Comparison of ENCODE assay signal across 8 cellular contexts in the genomic region with DNA sequence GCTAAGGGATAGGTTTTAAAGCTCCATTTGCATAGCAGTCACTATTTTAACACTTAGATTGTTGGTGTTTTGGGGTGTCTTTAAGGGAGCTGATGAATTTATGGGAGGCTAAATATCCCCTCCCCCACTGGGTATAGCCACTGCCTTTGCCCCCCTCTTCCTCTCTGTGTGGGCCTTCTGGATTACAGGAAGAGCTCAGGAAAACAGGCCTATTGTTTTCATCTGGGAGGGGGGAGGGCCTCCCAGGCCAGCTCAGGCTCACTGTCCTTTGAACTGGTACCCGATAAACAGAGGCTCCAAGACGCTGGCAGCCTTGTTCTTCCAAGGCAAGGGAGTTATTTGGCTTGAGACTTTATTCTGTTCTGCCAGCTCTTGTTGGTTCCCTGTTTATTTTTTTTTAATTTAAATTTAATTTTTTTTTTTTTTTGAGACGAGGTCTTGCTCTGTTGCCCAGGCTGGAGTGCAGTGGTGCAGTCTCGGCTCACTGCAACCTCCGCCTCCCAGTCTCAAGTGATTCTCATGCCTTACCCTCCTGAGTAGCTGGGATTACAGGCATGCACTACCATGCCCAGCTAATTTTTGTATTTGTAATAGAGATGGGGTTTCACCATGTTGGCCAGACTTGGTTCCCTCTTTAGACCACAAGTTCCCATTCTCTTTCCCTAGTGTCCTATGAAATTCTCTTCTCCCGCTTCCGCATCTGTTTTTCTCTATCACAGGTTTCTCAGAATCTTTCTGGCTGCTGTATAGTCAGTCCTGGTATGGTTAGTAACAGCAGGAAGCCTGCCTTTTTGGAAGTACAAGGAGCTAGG. TPM values are rescaled to one million over a fixed set of nuclear protein-coding genes. Genes with fewer than 3 reads are reported as not detected.
DNase-seq lines count a peak whose midpoint lies in the region; ATAC-seq, FAIRE-seq and TF ChIP-seq lines count a peak whose summit lies in the region.

No MANE protein-coding gene starts in this region.

- H3K4me3 ChIP-seq in NT2/D1 (ENCODE audit: insufficient read length, low read depth), result no peak overlapping the region
- H3K4me3 ChIP-seq in testis, result no peak overlapping the region

- POLR2A ChIA-PET in activated CD8-positive, alpha-beta T cell treated with anti-CD3 and anti-CD28 coated beads for 36 hours (lab: Charles Lee), result no interaction called here

- no peak overlapping the region for H3K4me3 Mint-ChIP-seq in activated CD8-positive, alpha-beta T cell treated with anti-CD3 and anti-CD28 coated beads for 36 hours

- TF ChIP-seq POLR2A in testis (IDR thresholded peaks at IDR 0.05) (no peak), H54 (IDR thresholded peaks at IDR 0.05; ENCODE audit: low read depth, low read length) (no peak)

- peak; percentile 49 for DNase-seq in NT2/D1 (ENCODE audit: low read depth, low spot score)
- DNase-seq in epithelial cell of prostate (ENCODE audit: low read depth, low spot score), result no peak
- peak; percentile 83 to 85 for DNase-seq in lung microvascular endothelial cell (ENCODE audit: low read depth in 2 of 2)
- peak; percentile 77 for DNase-seq in testis
- no peak for DNase-seq in SHP77 treated with DMSO at 0.1 percent for 48 hours (lab: John Stamatoyannopoulos, UW)
- DNase-seq in H54 (ENCODE audit: insufficient read length, low spot score), result no peak
- no peak for DNase-seq in activated CD8-positive, alpha-beta T cell treated with anti-CD3 and anti-CD28 coated beads for 36 hours

- peak overlapping the region; percentile 32 for H3K9ac ChIP-seq in NT2/D1 (ENCODE audit: insufficient read length, low read depth)

- TF ChIP-seq CTCF in testis (IDR thresholded peaks at IDR 0.05), result no peak
- TF ChIP-seq CTCF in activated CD8-positive, alpha-beta T cell treated with anti-CD3 and anti-CD28 coated beads for 36 hours (IDR thresholded peaks at IDR 0.05), result no peak

- H3K36me3 Mint-ChIP-seq in activated CD8-positive, alpha-beta T cell treated with anti-CD3 and anti-CD28 coated beads for 36 hours (ENCODE audit: low read depth), result peaks cover 8% of the 10 kb centered on the region

- no peaks in the 10 kb centered on the region for H3K9me3 ChIP-seq in NT2/D1 (ENCODE audit: insufficient read depth, low read length)
- no peaks in the 10 kb centered on the region for H3K9me3 ChIP-seq in testis

- H3K27me3 ChIP-seq in NT2/D1 (ENCODE audit: insufficient read depth, insufficient read length) (no peaks in the 10 kb centered on the region), testis (no peaks in the 10 kb centered on the region)

- intact Hi-C loops in testis (cut with DNase I; ENCODE audit: low total_unique reads), result no loop called here
- intact Hi-C loops in activated CD8-positive, alpha-beta T cell treated with anti-CD3 and anti-CD28 coated beads for 36 hours (cut with micrococcal nuclease), result no loop called here

- H3K27ac ChIP-seq in epithelial cell of prostate (peak overlapping the region; percentile 100), testis (peak overlapping the region; percentile 59 to 75)

- H3K4me1 Mint-ChIP-seq in activated CD8-positive, alpha-beta T cell treated with anti-CD3 and anti-CD28 coated beads for 36 hours (ENCODE audit: low read depth), result peaks cover 10% of the 10 kb centered on the region

- H3K4me1 ChIP-seq in NT2/D1 (ENCODE audit: insufficient read depth, insufficient read length) (peaks cover 23% of the 10 kb centered on the region), testis (peaks cover 40% of the 10 kb centered on the region)

- no peak for FAIRE-seq in H54 (lab: Jason Lieb, UNC)

- CTCF ChIA-PET in activated CD8-positive, alpha-beta T cell treated with anti-CD3 and anti-CD28 coated beads for 36 hours (lab: Charles Lee), result no interaction called here

- 54 to 62% methylated on average over 7 of the region's 7 CpGs for WGBS in testis, 2 donors

- no peak for ATAC-seq in HG03196 (IDR thresholded peaks at IDR 0.05; ENCODE audit: unreplicated experiment)
- no peak for ATAC-seq in activated CD8-positive, alpha-beta T cell treated with anti-CD3 and anti-CD28 coated beads for 36 hours

- no peaks in the 10 kb centered on the region for H3K9me3 Mint-ChIP-seq in activated CD8-positive, alpha-beta T cell treated with anti-CD3 and anti-CD28 coated beads for 36 hours

- peaks cover 12% of the 10 kb centered on the region for H3K36me3 ChIP-seq in NT2/D1 (ENCODE audit: insufficient read depth, insufficient read length, low read length)
- H3K36me3 ChIP-seq in testis (ENCODE audit: low read depth, missing control alignments), result no peaks in the 10 kb centered on the region

- no peak overlapping the region for H3K27ac Mint-ChIP-seq in activated CD8-positive, alpha-beta T cell treated with anti-CD3 and anti-CD28 coated beads for 36 hours

- H3K27me3 Mint-ChIP-seq in activated CD8-positive, alpha-beta T cell treated with anti-CD3 and anti-CD28 coated beads for 36 hours, result no peaks in the 10 kb centered on the region

RNA-seq across cellular contexts. Expression of a gene that starts 25.1 kb away (rescaled TPM):
- 17.9 and 26.0 TPM in 2 replicates for total RNA-seq in lung microvascular endothelial cell
- total RNA-seq in testis, result 100 to 1,000 TPM; 135 to 142 TPM
- polyA plus RNA-seq in testis (ENCODE audit: insufficient read depth, low read depth, low replicate concordance), result 77.4 TPM
- total RNA-seq in activated CD8-positive, alpha-beta T cell treated with anti-CD3 and anti-CD28 coated beads for 36 hours, result 10 to 100 TPM; 50.8 to 51.5 TPM

RNA-seq across cellular contexts. Expression of a gene that starts 41.1 kb away (rescaled TPM):
- total RNA-seq in lung microvascular endothelial cell, result 0.44 and 1.6 TPM in 2 replicates
- 1 to 10 TPM; 2.8 to 4.1 TPM for total RNA-seq in testis
- polyA plus RNA-seq in testis (ENCODE audit: insufficient read depth, low read depth, low replicate concordance), result 1.5 TPM
- total RNA-seq in activated CD8-positive, alpha-beta T cell treated with anti-CD3 and anti-CD28 coated beads for 36 hours, result 1 to 10 TPM; 3.0 to 3.6 TPM

RNA-seq across cellular contexts. Expression of a gene that starts 44.6 kb away (rescaled TPM):
- 0.65 and 1.4 TPM in 2 replicates for total RNA-seq in lung microvascular endothelial cell
- total RNA-seq in testis, result 1 to 10 TPM; 1.4 to 2.6 TPM
- polyA plus RNA-seq in testis (ENCODE audit: insufficient read depth, low read depth, low replicate concordance), result 1.4 TPM
- under 1 TPM; 0.45 to 0.78 TPM for total RNA-seq in activated CD8-positive, alpha-beta T cell treated with anti-CD3 and anti-CD28 coated beads for 36 hours

RNA-seq across cellular contexts. Expression of a gene that starts 51.3 kb away (rescaled TPM):
- total RNA-seq in lung microvascular endothelial cell, result 23.8 TPM in 2 replicates
- 10 to 100 TPM; 17.5 to 31.2 TPM for total RNA-seq in testis
- 11.0 TPM for polyA plus RNA-seq in testis (ENCODE audit: insufficient read depth, low read depth, low replicate concordance)
- 1 to 10 TPM; 6.2 to 6.8 TPM for total RNA-seq in activated CD8-positive, alpha-beta T cell treated with anti-CD3 and anti-CD28 coated beads for 36 hours

Comparison
In these comparisons a context has a peak if more than half of its experiments do, and no peak if none do; other contexts are left out.
1. DNase-seq: peak in NT2/D1 (single experiment), lung microvascular endothelial cell (2 of 2) and testis (single experiment); none in epithelial cell of prostate (single experiment), SHP77 treated with DMSO at 0.1 percent for 48 hours (single experiment), H54 (single experiment) and activated CD8-positive, alpha-beta T cell treated with anti-CD3 and anti-CD28 coated beads for 36 hours (single experiment).